In genomic region chr14:106468866-106469265, GRCh38 we compare ENCODE assay signal across 7 cellular contexts.
DNase-seq lines count a peak whose midpoint lies in the region; ATAC-seq and TF ChIP-seq lines count a peak whose summit lies in the region.
"Not testable (repeated sequence)": the region's sequence is repeated elsewhere in the genome, so short reads cannot be mapped to it uniquely, and the experiment has no call there.

No MANE protein-coding gene starts in this region.

- not testable (repeated sequence) for H3K4me3 ChIP-seq in DND-41 (ENCODE audit: low read depth in 1 of 2, low read length in 2 of 2); GM12875 (ENCODE audit: low read depth, low read length)

- not testable (repeated sequence) for H3K27ac Mint-ChIP-seq in activated naive CD4-positive, alpha-beta T cell treated with anti-CD3 and anti-CD28 coated beads, Interleukin-2, amount 50 U/mL, for 72 hours; effector memory CD8-positive, alpha-beta T cell

- H3K36me3 ChIP-seq in DND-41 (ENCODE audit: insufficient read depth, low read length) = peaks cover 48% of the 10 kb centered on the region

- peak; percentile 51 for DNase-seq in DND-41
- peak; percentile 36 for DNase-seq in activated CD4-positive, alpha-beta T cell treated with anti-CD3 and anti-CD28 coated beads for 48 hours
- DNase-seq in activated T-cell treated with anti-CD3 and anti-CD28 coated beads, Interleukin-2, amount 50 U/mL, for 1 hour = peak; percentile 37
- not testable (repeated sequence) for DNase-seq in activated naive CD4-positive, alpha-beta T cell treated with anti-CD3 and anti-CD28 coated beads, Interleukin-2, amount 50 U/mL, for 72 hours (ENCODE audit: low spot score in 2 of 2); effector memory CD8-positive, alpha-beta T cell
- peak; percentile 15 for DNase-seq in stimulated activated CD4-positive, alpha-beta T cell treated with anti-CD3 and anti-CD28 coated beads, Interleukin-15, amount 100 ng/mL, for 24 hours

- not testable (repeated sequence) for H3K27me3 Mint-ChIP-seq in effector memory CD8-positive, alpha-beta T cell

- H2AFZ ChIP-seq in DND-41 (ENCODE audit: low read depth, low read length) = not testable (repeated sequence)

- not testable (repeated sequence) for H3K36me3 Mint-ChIP-seq in activated naive CD4-positive, alpha-beta T cell treated with anti-CD3 and anti-CD28 coated beads, Interleukin-2, amount 50 U/mL, for 72 hours; effector memory CD8-positive, alpha-beta T cell (ENCODE audit: insufficient read depth)

- H3K9me3 ChIP-seq in DND-41 (ENCODE audit: insufficient read depth, low read length, severe bottlenecking) = not testable (repeated sequence)

- not testable (repeated sequence) for H3K9me3 Mint-ChIP-seq in activated naive CD4-positive, alpha-beta T cell treated with anti-CD3 and anti-CD28 coated beads, Interleukin-2, amount 50 U/mL, for 72 hours; effector memory CD8-positive, alpha-beta T cell

- peak; percentile 31 for TF ChIP-seq CTCF in DND-41 (IDR thresholded peaks at IDR 0.05; ENCODE audit: borderline replicate concordance, extremely low read depth, low read length, poor library complexity, severe bottlenecking)
- TF ChIP-seq CTCF in GM12875 (IDR thresholded peaks at IDR 0.05; ENCODE audit: borderline replicate concordance, insufficient read depth, low read depth, low read length) = 0 out of 2 replicates have a peak, but pooled peaks have one; percentile 12

- H3K4me1 ChIP-seq in DND-41 (ENCODE audit: insufficient read depth, low read length) = not testable (repeated sequence)

- peak overlapping the region; percentile 25; the same call in 1 of the 2 replicates for H3K27ac ChIP-seq in DND-41 (ENCODE audit: low read length)

- not testable (repeated sequence) for H3K4me2 ChIP-seq in DND-41 (ENCODE audit: insufficient read depth, low read length)

- H3K4me1 Mint-ChIP-seq in effector memory CD8-positive, alpha-beta T cell (ENCODE audit: low read depth in 2 of 2) = not testable (repeated sequence)

- ATAC-seq in DND-41 (ENCODE audit: insufficient read depth, low read depth) = peak; percentile 55
- ATAC-seq in activated naive CD4-positive, alpha-beta T cell treated with anti-CD3 and anti-CD28 coated beads, Interleukin-2, amount 50 U/mL, for 72 hours = peak; percentile 62 to 71
- peak; percentile 74 for ATAC-seq in effector memory CD8-positive, alpha-beta T cell (replicated peaks)

- H3K27me3 ChIP-seq in DND-41 (ENCODE audit: insufficient read depth, low read length, poor library complexity) = not testable (repeated sequence)

- peaks cover 83% of the 10 kb centered on the region for H3K79me2 ChIP-seq in DND-41 (ENCODE audit: insufficient read depth, low read length)

- H3K4me3 Mint-ChIP-seq in effector memory CD8-positive, alpha-beta T cell = not testable (repeated sequence)

- H3K9ac ChIP-seq in DND-41 (ENCODE audit: low read depth, low read length) = not testable (repeated sequence)

- peaks cover 17% of the 10 kb centered on the region; the same call in 1 of the 2 replicates for H4K20me1 ChIP-seq in DND-41 (ENCODE audit: insufficient read depth, low read length)
